7 cellular contexts compared by ENCODE assay signal in genomic region chr16:83878838-83879237, GRCh38. TPM values are rescaled to one million over a fixed set of nuclear protein-coding genes. Genes with fewer than 3 reads are reported as not detected.
DNase-seq lines count a peak whose midpoint lies in the region; ATAC-seq and TF ChIP-seq lines count a peak whose summit lies in the region.

No MANE protein-coding gene starts in this region.

- H3K27ac ChIP-seq in GM23248, result no peak overlapping the region
- H3K27ac ChIP-seq in CD8-positive, alpha-beta memory T cell (ENCODE audit: low read depth, low read length), result no peak overlapping the region

- H3K4me1 ChIP-seq in GM23248 (ENCODE audit: insufficient read depth), result no peaks in the 10 kb centered on the region
- H3K4me1 ChIP-seq in CD8-positive, alpha-beta memory T cell (ENCODE audit: insufficient read depth, low read length), result no peaks in the 10 kb centered on the region

- H3K27me3 ChIP-seq in GM23248 (replicated peaks; ENCODE audit: insufficient read depth), result peaks cover 19% of the 10 kb centered on the region
- no peaks in the 10 kb centered on the region for H3K27me3 ChIP-seq in CD8-positive, alpha-beta memory T cell (ENCODE audit: insufficient read depth, low read length, poor library complexity, severe bottlenecking)

- H3F3A ChIP-seq in GM23248 (ENCODE audit: insufficient read depth), result no peaks in the 10 kb centered on the region

- H3K79me2 ChIP-seq in GM23248 (ENCODE audit: insufficient read depth), result no peaks in the 10 kb centered on the region

- WGBS in GM23248 (ENCODE audit: low coverage in 1 of 2, low lambda C conversion rate in 2 of 2, missing lambda C conversion rate in 2 of 2), 2 experiments, result 7 to 14% methylated on average over 6 of the region's 6 CpGs

- 0 out of 2 replicates have a peak overlapping the region, but pooled peaks have one; percentile 52 for H2AFZ ChIP-seq in GM23248

- peaks cover 0 to 2% (median 0%) of the 10 kb centered on the region in 5 donors for H3K9me3 Mint-ChIP-seq in CD8-positive, alpha-beta memory T cell
- no peaks in the 10 kb centered on the region for H3K9me3 Mint-ChIP-seq in activated naive CD8-positive, alpha-beta T cell treated with anti-CD3 and anti-CD28 coated beads, Interleukin-2, amount 50 U/mL, for 24 hours

- DNase-seq in GM23248 (peak; percentile 75), NCI-H524 treated with DMSO at 0.1 percent for 48 hours (lab: John Stamatoyannopoulos, UW) (peak; percentile 18), epithelial cell of esophagus (ENCODE audit: low read depth) (peak; percentile 60), putamen (ENCODE audit: low spot score) (peak; percentile 18)
- DNase-seq in CD8-positive, alpha-beta memory T cell, result no peak
- DNase-seq in activated naive CD8-positive, alpha-beta T cell treated with anti-CD3 and anti-CD28 coated beads, Interleukin-2, amount 50 U/mL, for 24 hours, result no peak

- H3K9ac ChIP-seq in GM23248, result no peak overlapping the region

- no peaks in the 10 kb centered on the region for H3K36me3 Mint-ChIP-seq in CD8-positive, alpha-beta memory T cell
- H3K36me3 Mint-ChIP-seq in activated naive CD8-positive, alpha-beta T cell treated with anti-CD3 and anti-CD28 coated beads, Interleukin-2, amount 50 U/mL, for 24 hours (ENCODE audit: low read depth), result no peaks in the 10 kb centered on the region

- no peaks in the 10 kb centered on the region for H3K36me3 ChIP-seq in GM23248 (ENCODE audit: low read depth)
- H3K36me3 ChIP-seq in CD8-positive, alpha-beta memory T cell (ENCODE audit: insufficient read depth, low read length), result no peaks in the 10 kb centered on the region

- H3K4me3 ChIP-seq in GM23248, result no peak overlapping the region
- no peak overlapping the region for H3K4me3 ChIP-seq in epithelial cell of esophagus (ENCODE audit: low read length)
- H3K4me3 ChIP-seq in CD8-positive, alpha-beta memory T cell (ENCODE audit: low read length), result no peak overlapping the region

- H4K20me1 ChIP-seq in GM23248 (ENCODE audit: insufficient read depth), result no peaks in the 10 kb centered on the region

- H3K27me3 Mint-ChIP-seq in CD8-positive, alpha-beta memory T cell, result peaks cover 11 to 36% of the 10 kb centered on the region in 2 donors
- peaks cover 16% of the 10 kb centered on the region for H3K27me3 Mint-ChIP-seq in activated naive CD8-positive, alpha-beta T cell treated with anti-CD3 and anti-CD28 coated beads, Interleukin-2, amount 50 U/mL, for 24 hours

- POLR2A ChIA-PET in CD8-positive, alpha-beta memory T cell (lab: Charles Lee), result no interaction called here

- H3K4me3 Mint-ChIP-seq in CD8-positive, alpha-beta memory T cell, result no peak overlapping the region
- H3K4me3 Mint-ChIP-seq in activated naive CD8-positive, alpha-beta T cell treated with anti-CD3 and anti-CD28 coated beads, Interleukin-2, amount 50 U/mL, for 24 hours, result no peak overlapping the region

- no peak for ATAC-seq in HG03159 (IDR thresholded peaks at IDR 0.05; ENCODE audit: unreplicated experiment)
- ATAC-seq in activated naive CD8-positive, alpha-beta T cell treated with anti-CD3 and anti-CD28 coated beads, Interleukin-2, amount 50 U/mL, for 24 hours, result no peak

- no peak overlapping the region for H3K4me2 ChIP-seq in GM23248 (ENCODE audit: unreplicated experiment)

- H3K9me3 ChIP-seq in GM23248 (ENCODE audit: low read depth), result no peaks in the 10 kb centered on the region
- H3K9me3 ChIP-seq in CD8-positive, alpha-beta memory T cell (ENCODE audit: low read length), result no peaks in the 10 kb centered on the region

- H3K27ac Mint-ChIP-seq in CD8-positive, alpha-beta memory T cell, result no peak overlapping the region
- no peak overlapping the region for H3K27ac Mint-ChIP-seq in activated naive CD8-positive, alpha-beta T cell treated with anti-CD3 and anti-CD28 coated beads, Interleukin-2, amount 50 U/mL, for 24 hours

- CTCF ChIA-PET in CD8-positive, alpha-beta memory T cell (lab: Charles Lee), result no interaction called here

- no peaks in the 10 kb centered on the region for H3K4me1 Mint-ChIP-seq in CD8-positive, alpha-beta memory T cell
- H3K4me1 Mint-ChIP-seq in activated naive CD8-positive, alpha-beta T cell treated with anti-CD3 and anti-CD28 coated beads, Interleukin-2, amount 50 U/mL, for 24 hours, result no peaks in the 10 kb centered on the region

- in situ Hi-C loops in GM23248 (cut with MboI), result no loop called here

- peak; percentile 54 for TF ChIP-seq CTCF in epithelial cell of esophagus (IDR thresholded peaks at IDR 0.05; ENCODE audit: insufficient read depth, low read depth, low read length, missing control alignments)

- H3K9me2 ChIP-seq in GM23248 (ENCODE audit: insufficient read depth), result no peaks in the 10 kb centered on the region

RNA-seq across cellular contexts. Expression of gene MLYCD, which starts 20.1 kb away (rescaled TPM):
- total RNA-seq in GM23248 (2014; rRNA removed; shearing (Covaris generic)), result 1.4 and 2.8 TPM in 2 replicates
- 1.8 and 2.2 TPM in 2 replicates for polyA plus RNA-seq in GM23248 (2016; fragmentation: Nextera tagmentation; extraction: Ambion mirVana)
- 1 to 10 TPM; 3.8 TPM for total RNA-seq in CD8-positive, alpha-beta memory T cell
- 2.7 TPM for polyA plus RNA-seq in CD8-positive, alpha-beta memory T cell

Comparison
In these comparisons a context has a peak if more than half of its experiments do, and no peak if none do; other contexts are left out.
1. DNase-seq: peak in GM23248 (single experiment), NCI-H524 treated with DMSO at 0.1 percent for 48 hours (single experiment), epithelial cell of esophagus (single experiment) and putamen (single experiment); none in CD8-positive, alpha-beta memory T cell (0 of 5) and activated naive CD8-positive, alpha-beta T cell treated with anti-CD3 and anti-CD28 coated beads, Interleukin-2, amount 50 U/mL, for 24 hours (single experiment).